Comparison of ENCODE assay signal across 8 cellular contexts in the genomic region with DNA sequence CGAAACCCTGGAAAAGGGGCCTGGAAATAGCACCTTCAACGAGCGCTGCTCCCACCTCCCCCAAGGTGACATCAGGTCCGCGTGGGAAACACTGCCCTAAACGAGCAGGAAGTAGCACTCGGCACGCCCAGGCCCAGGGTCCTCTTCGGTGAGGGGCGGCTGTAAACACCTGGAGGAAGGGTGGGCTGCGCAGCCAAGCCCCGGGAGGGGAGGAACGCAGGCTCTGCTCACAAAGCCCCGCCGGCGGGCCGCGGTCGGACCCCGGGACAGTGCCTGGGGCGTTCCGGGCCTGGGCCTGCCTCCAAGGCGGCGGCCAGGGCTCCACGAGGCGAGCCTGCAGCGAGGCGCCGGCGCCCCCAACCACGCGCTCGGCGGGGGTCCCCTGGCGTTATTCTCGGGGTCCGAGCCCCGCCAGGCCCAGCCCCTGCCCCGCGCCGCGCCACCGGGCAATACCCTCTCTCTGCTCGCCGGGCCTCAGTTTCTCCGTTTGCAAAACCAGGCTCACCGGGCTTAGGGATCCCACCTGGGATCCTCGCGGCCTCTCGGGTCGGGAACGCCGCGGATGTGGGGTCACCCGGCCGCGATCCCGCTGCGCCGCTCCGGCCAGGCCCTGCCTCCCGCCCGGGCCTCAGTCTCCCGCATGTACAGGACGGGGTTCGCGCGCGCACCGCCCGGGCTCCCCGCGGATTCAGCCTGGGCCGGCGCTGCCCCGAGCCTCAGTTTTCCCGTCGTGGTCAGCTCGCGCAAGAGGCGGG. TPM values are rescaled to one million over a fixed set of nuclear protein-coding genes. Genes with fewer than 3 reads are reported as not detected.
A peak's percentile ranks its signal among the peaks of the same experiment; 100 is the strongest.
DNase-seq lines count a peak whose midpoint lies in the region; ATAC-seq and TF ChIP-seq lines count a peak whose summit lies in the region.

No MANE protein-coding gene starts in this region.

- TF ChIP-seq CTCF in activated B cell treated with CpG ODN at 0.5 μM for 24 hours (IDR thresholded peaks at IDR 0.05): no peak

- intact Hi-C loops in activated B cell treated with CpG ODN at 0.5 μM for 24 hours (cut with micrococcal nuclease): loop anchor here (1.0 to 10.0 kb wide), 4 partner anchors 48 to 582 kb away; a partner anchor contains a TSS

- no peaks in the 10 kb centered on the region for H3K27me3 Mint-ChIP-seq in activated B cell treated with CpG ODN at 0.5 μM for 24 hours
- H3K27me3 Mint-ChIP-seq in central memory CD8-positive, alpha-beta T cell: no peaks in the 10 kb centered on the region
- H3K27me3 Mint-ChIP-seq in memory B cell: peaks cover 2% of the 10 kb centered on the region

- H3K4me3 Mint-ChIP-seq in activated B cell treated with CpG ODN at 0.5 μM for 24 hours (peak overlapping the region; percentile 95), memory B cell (peak overlapping the region; percentile 98)
- peak overlapping the region; percentile 93 for H3K4me3 Mint-ChIP-seq in central memory CD8-positive, alpha-beta T cell

- H3K4me1 Mint-ChIP-seq in activated B cell treated with CpG ODN at 0.5 μM for 24 hours: peaks cover 48% of the 10 kb centered on the region
- peaks cover 51% of the 10 kb centered on the region for H3K4me1 Mint-ChIP-seq in central memory CD8-positive, alpha-beta T cell
- peaks cover 24% of the 10 kb centered on the region for H3K4me1 Mint-ChIP-seq in memory B cell

- peak overlapping the region; percentile 96 for H3K27ac Mint-ChIP-seq in activated B cell treated with CpG ODN at 0.5 μM for 24 hours
- peak overlapping the region; percentile 99 for H3K27ac Mint-ChIP-seq in central memory CD8-positive, alpha-beta T cell (ENCODE audit: low read depth)
- H3K27ac Mint-ChIP-seq in memory B cell: peak overlapping the region; percentile 92

- H3K36me3 Mint-ChIP-seq in activated B cell treated with CpG ODN at 0.5 μM for 24 hours (ENCODE audit: low read depth) (peaks cover 3% of the 10 kb centered on the region), memory B cell (no peaks in the 10 kb centered on the region)
- H3K36me3 Mint-ChIP-seq in central memory CD8-positive, alpha-beta T cell (ENCODE audit: insufficient read depth): peaks cover 40% of the 10 kb centered on the region

- ATAC-seq in activated B cell treated with CpG ODN at 0.5 μM for 24 hours (ENCODE audit: low read depth) (peak; percentile 18), memory B cell (ENCODE audit: low read depth) (peak; percentile 16)
- peak; percentile 16 for ATAC-seq in central memory CD8-positive, alpha-beta T cell (replicated peaks; ENCODE audit: extremely low read depth, poor library complexity, severe bottlenecking)

- POLR2A ChIA-PET in activated B cell treated with CpG ODN at 0.5 μM for 24 hours (lab: Charles Lee): interaction anchor here (0.6 to 3.2 kb wide), 9 partner anchors 13 to 607 kb away, joined by 3 to 29 read pairs (median 5); a partner anchor contains a TSS

- no peaks in the 10 kb centered on the region for H3K9me3 Mint-ChIP-seq in activated B cell treated with CpG ODN at 0.5 μM for 24 hours
- no peaks in the 10 kb centered on the region for H3K9me3 Mint-ChIP-seq in central memory CD8-positive, alpha-beta T cell
- H3K9me3 Mint-ChIP-seq in memory B cell: no peaks in the 10 kb centered on the region

- CTCF ChIA-PET in activated B cell treated with CpG ODN at 0.5 μM for 24 hours (lab: Charles Lee): interaction anchor here (1.4 to 1.9 kb wide), 2 partner anchors 72 to 75 kb away, joined by 4 to 13 read pairs; no protein-coding TSS in a partner anchor

- DNase-seq in SKM-1 treated with dmso at 0.1 percent for 144 hours (lab: John Stamatoyannopoulos, UW; ENCODE audit: unreplicated experiment) (peak; percentile 31), SKM-1 (lab: John Stamatoyannopoulos, UW; ENCODE audit: unreplicated experiment) (no peak), HK-2 (ENCODE audit: unreplicated experiment) (peak; percentile 61), activated B cell treated with CpG ODN at 0.5 μM for 24 hours (peak; percentile 62), memory B cell (ENCODE audit: low spot score in 2 of 2) (peak in 1 of 2 donors; percentile 62), SHP77 treated with DMSO at 0.1 percent for 48 hours (lab: John Stamatoyannopoulos, UW) (no peak)
- peak; percentile 58 to 63 for DNase-seq in central memory CD8-positive, alpha-beta T cell (ENCODE audit: low spot score in 2 of 2)
- peak; percentile 53 for DNase-seq in stimulated activated CD8-positive, alpha-beta memory T cell treated with anti-CD3 and anti-CD28 coated beads, Interleukin-7, amount 100 ng/mL, for 24 hours (ENCODE audit: low read depth)

RNA-seq across cellular contexts. Expression of a gene that starts 0.6 kb away (rescaled TPM):
- 75.9 and 82.7 TPM in 2 replicates for total RNA-seq in activated B cell treated with CpG ODN at 0.5 μM for 24 hours

RNA-seq across cellular contexts. Expression of a gene that starts 13.8 kb away (rescaled TPM):
- 2.1 and 2.2 TPM in 2 replicates for total RNA-seq in activated B cell treated with CpG ODN at 0.5 μM for 24 hours

RNA-seq across cellular contexts. Expression of a gene that starts 22.7 kb away (rescaled TPM):
- 0.64 and 0.73 TPM in 2 replicates for total RNA-seq in activated B cell treated with CpG ODN at 0.5 μM for 24 hours

RNA-seq across cellular contexts. Expression of a gene that starts 29.0 kb away (rescaled TPM):
- 54.7 and 58.2 TPM in 2 replicates for total RNA-seq in activated B cell treated with CpG ODN at 0.5 μM for 24 hours

RNA-seq across cellular contexts. Expression of a gene that starts 32.9 kb away (rescaled TPM):
- total RNA-seq in activated B cell treated with CpG ODN at 0.5 μM for 24 hours: not detected in 2 replicates

Comparison
In these comparisons a context has a peak if more than half of its experiments do, and no peak if none do; other contexts are left out.
1. DNase-seq: peak in SKM-1 treated with dmso at 0.1 percent for 144 hours (single experiment), HK-2 (single experiment), activated B cell treated with CpG ODN at 0.5 μM for 24 hours (single experiment), central memory CD8-positive, alpha-beta T cell (2 of 2) and stimulated activated CD8-positive, alpha-beta memory T cell treated with anti-CD3 and anti-CD28 coated beads, Interleukin-7, amount 100 ng/mL, for 24 hours (single experiment); none in SKM-1 (single experiment) and SHP77 treated with DMSO at 0.1 percent for 48 hours (single experiment).
2. Peak in every context shown above with its lines, with median percentiles within 50 percentile points of each other: ATAC-seq, H3K27ac Mint-ChIP-seq and H3K4me3 Mint-ChIP-seq.